In genomic region chr16:57534337-57534880, GRCh38 we compare ENCODE assay signal across 1 cellular context.
A peak's percentile ranks its signal among the peaks of the same experiment; 100 is the strongest.
TF ChIP-seq lines count a peak whose summit lies in the region.

No MANE protein-coding gene starts in this region.

TF ChIP-seq in HEK293, 187 proteins besides CTCF, POLR2A, EP300 and RAD21 (continued from another document):
- TF ChIP-seq ZSCAN4 (tag by site-specific recombination; IDR thresholded peaks at IDR 0.05): no peak
- no peak for TF ChIP-seq ZNF324 (tag by site-specific recombination; IDR thresholded peaks at IDR 0.05)
- TF ChIP-seq ZNF518A (tag by site-specific recombination; conservative IDR thresholded peaks at IDR 0.05; ENCODE audit: low read depth): no peak
- TF ChIP-seq ZFHX2 (tag by site-specific recombination; conservative IDR thresholded peaks at IDR 0.05): peak; percentile 47; the same call in 1 of the 2 replicates
- no peak for TF ChIP-seq HOXD13 (CRISPR knock-in tag; IDR thresholded peaks at IDR 0.05; ENCODE audit: borderline replicate concordance)
- TF ChIP-seq ZFP3 (tag by site-specific recombination; IDR thresholded peaks at IDR 0.05; ENCODE audit: low read depth): peak; percentile 99
TF ChIP-seq in HEK293: peak in this region for 3.
